In genomic region chr1:32380061-32380460, GRCh38 we compare ENCODE assay signal across 28 cellular contexts. TPM values are rescaled to one million over a fixed set of nuclear protein-coding genes. Genes with fewer than 3 reads are reported as not detected.
A peak's percentile ranks its signal among the peaks of the same experiment; 100 is the strongest.
DNase-seq lines count a peak whose midpoint lies in the region; ATAC-seq and TF ChIP-seq lines count a peak whose summit lies in the region.
"Had no signal": no experiment of that assay in that cellular context is flagged by ENCODE, and none has a peak within 500 bp of the region (broad histone marks: within the 10 kb centered on the region; RNA-seq: fewer than 3 reads in every experiment).

No MANE protein-coding gene starts in this region.

- TF ChIP-seq POLR2A in uterus (IDR thresholded peaks at IDR 0.05), result no peak

- H2AFZ ChIP-seq in GM23248, result no peak overlapping the region
- H2AFZ ChIP-seq: PC-9 had no signal

- CTCF ChIA-PET in A673 (lab: Charles Lee), result no interaction called here

- H3K9me2 ChIP-seq in GM23248 (ENCODE audit: insufficient read depth), result no peaks in the 10 kb centered on the region

- H3K4me3 ChIP-seq in A673 (ENCODE audit: low read depth, low read length, poor library complexity, severe bottlenecking) (no peak overlapping the region), GM23248 (no peak overlapping the region), uterus (no peak overlapping the region)
- H3K4me3 ChIP-seq: BLaER1, HAP-1, PC-9, SJCRH30 had no signal

- TF ChIP-seq CTCF in A673 (conservative IDR thresholded peaks at IDR 0.05; ENCODE audit: low read depth, low read length) (no peak), uterus (IDR thresholded peaks at IDR 0.05) (no peak)

- WGBS in GM23248 (ENCODE audit: low coverage in 1 of 2, low lambda C conversion rate in 2 of 2, missing lambda C conversion rate in 2 of 2), 2 experiments, result 95 to 96% methylated on average over 9 of the region's 9 CpGs

- no peaks in the 10 kb centered on the region for H3K9me3 Mint-ChIP-seq in effector memory CD8-positive, alpha-beta T cell
- H3K9me3 Mint-ChIP-seq: CD4-positive, alpha-beta T cell; HFFc6 had no signal

- intact Hi-C loops in A673 (cut with micrococcal nuclease; ENCODE audit: unreplicated experiment), result no loop called here
- intact Hi-C loops in posterior vena cava (cut with DNase I), result no loop called here
- intact Hi-C loops in uterus (cut with DNase I; ENCODE audit: low total_unique reads), result no loop called here

- POLR2A ChIA-PET in A673 (lab: Charles Lee; ENCODE audit: low non-redundant PET), result no interaction called here

- BruUV-seq in A673 (replicated peaks; lab: Mats Ljungman, UMichigan), result no TSS peak

- H3K4me1 ChIP-seq in A673 (ENCODE audit: insufficient read depth, low read length, poor library complexity, severe bottlenecking), result no peaks in the 10 kb centered on the region
- H3K4me1 ChIP-seq in GM23248 (ENCODE audit: insufficient read depth), result no peaks in the 10 kb centered on the region
- H3K4me1 ChIP-seq in uterus, result no peaks in the 10 kb centered on the region
- H3K4me1 ChIP-seq: BLaER1, HAP-1, SJCRH30 had no signal

- H3K36me3 Mint-ChIP-seq in T-helper 17 cell (ENCODE audit: low read depth), result peaks cover 14% of the 10 kb centered on the region
- H3K36me3 Mint-ChIP-seq in effector memory CD8-positive, alpha-beta T cell (ENCODE audit: insufficient read depth), result peaks cover 84% of the 10 kb centered on the region

- peaks cover 56% of the 10 kb centered on the region for H3K36me3 ChIP-seq in A673 (ENCODE audit: insufficient read depth, low read length, poor library complexity, severe bottlenecking)
- peaks cover 64% of the 10 kb centered on the region for H3K36me3 ChIP-seq in GM23248 (ENCODE audit: low read depth)
- no peaks in the 10 kb centered on the region for H3K36me3 ChIP-seq in uterus

- no peak for ATAC-seq in T-helper 17 cell
- ATAC-seq in effector memory CD8-positive, alpha-beta T cell (replicated peaks), result no peak
- ATAC-seq in HG02973 (IDR thresholded peaks at IDR 0.05; ENCODE audit: unreplicated experiment), result no peak
- ATAC-seq in HG03097 (IDR thresholded peaks at IDR 0.05; ENCODE audit: low FRiP score, unreplicated experiment), result no peak
- ATAC-seq: Right ventricle myocardium inferior, SK-N-SH treated with all-trans-retinoic acid at 6 μM for 48 hours had no signal

- H3K9me3 ChIP-seq in A673 (ENCODE audit: low read depth, low read length, poor library complexity, severe bottlenecking) (no peaks in the 10 kb centered on the region), T-helper 17 cell (ENCODE audit: control insufficient read depth, low read length, poor library complexity, severe bottlenecking) (no peaks in the 10 kb centered on the region), GM23248 (ENCODE audit: low read depth) (no peaks in the 10 kb centered on the region), uterus (no peaks in the 10 kb centered on the region)
- H3K9me3 ChIP-seq: BLaER1, HAP-1, SJCRH30 had no signal

- peak overlapping the region; percentile 84 for H3K27ac Mint-ChIP-seq in T-helper 17 cell
- peak overlapping the region; percentile 44 to 82 for H3K27ac Mint-ChIP-seq in effector memory CD8-positive, alpha-beta T cell
- H3K27ac Mint-ChIP-seq: CD4-positive, alpha-beta T cell; HFFc6 had no signal

- H3K4me2 ChIP-seq in GM23248 (ENCODE audit: unreplicated experiment), result no peak overlapping the region
- H3K4me2 ChIP-seq: BLaER1, KMS-11, PC-9 had no signal

- H3K27ac ChIP-seq in A673 (ENCODE audit: low read depth, low read length, poor library complexity, severe bottlenecking) (peak overlapping the region; percentile 10), GM23248 (no peak overlapping the region), uterus (no peak overlapping the region)
- H3K27ac ChIP-seq: BLaER1, KMS-11, PC-9, SJCRH30 had no signal

- no peaks in the 10 kb centered on the region for H3K27me3 ChIP-seq in A673 (replicated peaks; ENCODE audit: insufficient read depth, low read depth, low read length, poor library complexity)
- no peaks in the 10 kb centered on the region for H3K27me3 ChIP-seq in GM23248 (replicated peaks; ENCODE audit: insufficient read depth)
- H3K27me3 ChIP-seq in uterus, result no peaks in the 10 kb centered on the region
- H3K27me3 ChIP-seq: BLaER1, SJCRH30 had no signal

- no peak overlapping the region for H3K9ac ChIP-seq in GM23248
- H3K9ac ChIP-seq: BLaER1, KMS-11 had no signal

- no peaks in the 10 kb centered on the region for H3K79me2 ChIP-seq in GM23248 (ENCODE audit: insufficient read depth)

- in situ Hi-C loops in GM23248 (cut with MboI), result no loop called here

- H3K27me3 Mint-ChIP-seq in T-helper 17 cell, result no peaks in the 10 kb centered on the region
- no peaks in the 10 kb centered on the region for H3K27me3 Mint-ChIP-seq in effector memory CD8-positive, alpha-beta T cell
- H3K27me3 Mint-ChIP-seq: CD4-positive, alpha-beta T cell had no signal

- DNase-seq in A673 (ENCODE audit: low spot score) (no peak), T-helper 17 cell (no peak), posterior vena cava (ENCODE audit: low spot score) (peak; percentile 12), GM23248 (no peak), uterus (no peak)
- DNase-seq in effector memory CD8-positive, alpha-beta T cell, result no peak
- DNase-seq: 8988T; CD4-positive, alpha-beta T cell; GOT3; HFFc6; IMR-90; NCI-H1092 treated with DMSO at 0.1 percent for 48 hours; NCI-H1436; NCI-H187; NCI-H2081 treated with DMSO at 0.1 percent for 48 hours; NCI-H2171 treated with DMSO at 0.1 percent for 48 hours; NCI-H345; NCI-H510A treated with DMSO at 0.1 percent for 48 hours; NCI-H774; PC-9; SJCRH30 had no signal

- H3K4me3 Mint-ChIP-seq in T-helper 17 cell, result no peak overlapping the region
- H3K4me3 Mint-ChIP-seq in effector memory CD8-positive, alpha-beta T cell, result peak overlapping the region in 1 of 2 donors; percentile 35
- H3K4me3 Mint-ChIP-seq: CD4-positive, alpha-beta T cell; HFFc6 had no signal

- H4K20me1 ChIP-seq in GM23248 (ENCODE audit: insufficient read depth), result no peaks in the 10 kb centered on the region

- no peaks in the 10 kb centered on the region for H3F3A ChIP-seq in GM23248 (ENCODE audit: insufficient read depth)

- no peaks in the 10 kb centered on the region for H3K4me1 Mint-ChIP-seq in T-helper 17 cell
- peaks cover 0 to 4% of the 10 kb centered on the region in 2 donors for H3K4me1 Mint-ChIP-seq in effector memory CD8-positive, alpha-beta T cell (ENCODE audit: low read depth in 2 of 2)

RNA-seq across cellular contexts. Expression of gene BSDC1, which starts 14.2 kb away (rescaled TPM):
- total RNA-seq in A673 (2021) (47.4 and 48.0 TPM in 2 replicates), T-helper 17 cell (100 to 1,000 TPM; 177 to 181 TPM), posterior vena cava (10 to 100 TPM; 37.2 to 42.5 TPM), uterus (10 to 100 TPM; 25.9 to 77.4 (median 65.2) TPM)
- total RNA-seq in GM23248 (2014; rRNA removed; shearing (Covaris generic)), result 83.8 and 94.9 TPM in 2 replicates
- 47.5 and 47.8 TPM in 2 replicates for polyA plus RNA-seq in GM23248 (2016; fragmentation: Nextera tagmentation; extraction: Ambion mirVana)

RNA-seq across cellular contexts. Expression of gene TSSK3, which starts 17.7 kb away (rescaled TPM):
- total RNA-seq in A673 (2021) (3.9 and 4.3 TPM in 2 replicates), T-helper 17 cell (1 to 10 TPM in 1 of 2 donors, not detected in 1; 1.2 TPM), posterior vena cava (1 to 10 TPM; 2.6 to 3.9 TPM), uterus (10 to 100 TPM in 1 of 4 donors, under 1 TPM in 1, not detected in 2; 0.35 to 21.3 TPM)
- 0.22 TPM in 1 of 2 replicates, not detected in the other for total RNA-seq in GM23248 (2014; rRNA removed; shearing (Covaris generic))
- polyA plus RNA-seq in GM23248 (2016; fragmentation: Nextera tagmentation; extraction: Ambion mirVana), result 0.47 TPM in 1 of 2 replicates, not detected in the other
- total RNA-seq: IMR-90 had no signal

RNA-seq across cellular contexts. Expression of gene FAM229A, which starts 17.8 kb away (rescaled TPM):
- total RNA-seq in A673 (2021), result 4.7 and 5.2 TPM in 2 replicates
- 10 to 100 TPM; 30.1 to 32.9 TPM for total RNA-seq in T-helper 17 cell
- 1 to 10 TPM; 4.4 to 5.4 TPM for total RNA-seq in posterior vena cava
- total RNA-seq in GM23248 (2014; rRNA removed; shearing (Covaris generic)), result 1.1 and 3.2 TPM in 2 replicates
- 2.9 and 3.1 TPM in 2 replicates for polyA plus RNA-seq in GM23248 (2016; fragmentation: Nextera tagmentation; extraction: Ambion mirVana)
- total RNA-seq in uterus, result 10 to 100 TPM in 2 of 4 donors, 1 to 10 TPM in 1, not detected in 1; 5.2 to 20.2 (median 14.4) TPM

RNA-seq across cellular contexts. Expression of gene MARCKSL1, which starts 44.0 kb away (rescaled TPM):
- total RNA-seq in A673 (2021) (425 and 445 TPM in 2 replicates), T-helper 17 cell (10 to 100 TPM; 18.4 to 24.4 TPM), posterior vena cava (10 to 100 TPM; 40.9 to 43.9 TPM), uterus (10 to 100 TPM; 14.7 to 93.3 (median 53.0) TPM)
- total RNA-seq in GM23248 (2014; rRNA removed; shearing (Covaris generic)), result 13.5 and 16.6 TPM in 2 replicates
- 22.1 and 22.2 TPM in 2 replicates for polyA plus RNA-seq in GM23248 (2016; fragmentation: Nextera tagmentation; extraction: Ambion mirVana)
